1 cellular context compared by ENCODE assay signal in the genomic region with DNA sequence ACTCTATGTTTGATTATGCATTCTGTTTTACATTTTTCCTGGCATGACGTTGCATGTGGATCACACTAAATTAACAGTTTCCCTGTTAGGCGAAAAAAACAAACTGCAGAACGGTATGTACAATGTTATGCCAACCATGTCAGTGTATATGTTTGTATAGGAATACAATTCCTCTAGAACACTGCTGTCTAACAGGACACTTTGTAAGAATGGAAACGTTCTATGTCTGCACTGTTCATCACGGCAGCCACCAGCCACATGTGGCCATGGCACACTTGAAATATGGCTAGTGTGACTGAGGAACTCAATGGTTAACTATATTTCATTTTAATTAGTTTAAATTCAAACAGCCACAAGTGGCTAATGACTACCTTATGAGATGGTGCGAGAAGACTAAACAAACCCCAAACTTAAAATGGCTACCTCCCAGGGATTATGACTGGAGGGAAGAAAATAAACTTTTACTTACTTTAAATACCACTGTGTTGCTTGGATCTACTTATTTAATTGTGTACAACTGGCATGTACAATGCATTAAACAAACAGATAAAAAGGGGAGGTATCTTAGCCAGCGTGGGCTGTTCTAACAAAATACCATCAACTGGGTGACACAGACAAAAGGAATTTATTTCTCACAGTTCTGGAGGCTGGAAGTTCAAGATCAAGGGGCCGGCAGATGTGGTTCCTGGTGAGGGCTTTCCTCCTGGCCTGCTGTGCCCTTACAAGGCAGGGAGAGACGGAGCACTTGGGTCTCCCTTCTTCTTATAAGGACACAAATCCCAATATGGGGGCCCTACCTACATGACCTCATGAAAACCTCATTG.
TF ChIP-seq lines count a peak whose summit lies in the region.

No MANE protein-coding gene starts in this region.

TF ChIP-seq in GM23338, 12 proteins besides CTCF, POLR2A, EP300 and RAD21:
- no peak for TF ChIP-seq EZH2phosphoT487 (IDR thresholded peaks at IDR 0.05; ENCODE audit: unreplicated experiment)
- no peak for TF ChIP-seq NANOG (IDR thresholded peaks at IDR 0.05; ENCODE audit: borderline replicate concordance)
- TF ChIP-seq EZH2 (IDR thresholded peaks at IDR 0.05; ENCODE audit: low read depth, unreplicated experiment) = no peak
- TF ChIP-seq, protein P1, sequence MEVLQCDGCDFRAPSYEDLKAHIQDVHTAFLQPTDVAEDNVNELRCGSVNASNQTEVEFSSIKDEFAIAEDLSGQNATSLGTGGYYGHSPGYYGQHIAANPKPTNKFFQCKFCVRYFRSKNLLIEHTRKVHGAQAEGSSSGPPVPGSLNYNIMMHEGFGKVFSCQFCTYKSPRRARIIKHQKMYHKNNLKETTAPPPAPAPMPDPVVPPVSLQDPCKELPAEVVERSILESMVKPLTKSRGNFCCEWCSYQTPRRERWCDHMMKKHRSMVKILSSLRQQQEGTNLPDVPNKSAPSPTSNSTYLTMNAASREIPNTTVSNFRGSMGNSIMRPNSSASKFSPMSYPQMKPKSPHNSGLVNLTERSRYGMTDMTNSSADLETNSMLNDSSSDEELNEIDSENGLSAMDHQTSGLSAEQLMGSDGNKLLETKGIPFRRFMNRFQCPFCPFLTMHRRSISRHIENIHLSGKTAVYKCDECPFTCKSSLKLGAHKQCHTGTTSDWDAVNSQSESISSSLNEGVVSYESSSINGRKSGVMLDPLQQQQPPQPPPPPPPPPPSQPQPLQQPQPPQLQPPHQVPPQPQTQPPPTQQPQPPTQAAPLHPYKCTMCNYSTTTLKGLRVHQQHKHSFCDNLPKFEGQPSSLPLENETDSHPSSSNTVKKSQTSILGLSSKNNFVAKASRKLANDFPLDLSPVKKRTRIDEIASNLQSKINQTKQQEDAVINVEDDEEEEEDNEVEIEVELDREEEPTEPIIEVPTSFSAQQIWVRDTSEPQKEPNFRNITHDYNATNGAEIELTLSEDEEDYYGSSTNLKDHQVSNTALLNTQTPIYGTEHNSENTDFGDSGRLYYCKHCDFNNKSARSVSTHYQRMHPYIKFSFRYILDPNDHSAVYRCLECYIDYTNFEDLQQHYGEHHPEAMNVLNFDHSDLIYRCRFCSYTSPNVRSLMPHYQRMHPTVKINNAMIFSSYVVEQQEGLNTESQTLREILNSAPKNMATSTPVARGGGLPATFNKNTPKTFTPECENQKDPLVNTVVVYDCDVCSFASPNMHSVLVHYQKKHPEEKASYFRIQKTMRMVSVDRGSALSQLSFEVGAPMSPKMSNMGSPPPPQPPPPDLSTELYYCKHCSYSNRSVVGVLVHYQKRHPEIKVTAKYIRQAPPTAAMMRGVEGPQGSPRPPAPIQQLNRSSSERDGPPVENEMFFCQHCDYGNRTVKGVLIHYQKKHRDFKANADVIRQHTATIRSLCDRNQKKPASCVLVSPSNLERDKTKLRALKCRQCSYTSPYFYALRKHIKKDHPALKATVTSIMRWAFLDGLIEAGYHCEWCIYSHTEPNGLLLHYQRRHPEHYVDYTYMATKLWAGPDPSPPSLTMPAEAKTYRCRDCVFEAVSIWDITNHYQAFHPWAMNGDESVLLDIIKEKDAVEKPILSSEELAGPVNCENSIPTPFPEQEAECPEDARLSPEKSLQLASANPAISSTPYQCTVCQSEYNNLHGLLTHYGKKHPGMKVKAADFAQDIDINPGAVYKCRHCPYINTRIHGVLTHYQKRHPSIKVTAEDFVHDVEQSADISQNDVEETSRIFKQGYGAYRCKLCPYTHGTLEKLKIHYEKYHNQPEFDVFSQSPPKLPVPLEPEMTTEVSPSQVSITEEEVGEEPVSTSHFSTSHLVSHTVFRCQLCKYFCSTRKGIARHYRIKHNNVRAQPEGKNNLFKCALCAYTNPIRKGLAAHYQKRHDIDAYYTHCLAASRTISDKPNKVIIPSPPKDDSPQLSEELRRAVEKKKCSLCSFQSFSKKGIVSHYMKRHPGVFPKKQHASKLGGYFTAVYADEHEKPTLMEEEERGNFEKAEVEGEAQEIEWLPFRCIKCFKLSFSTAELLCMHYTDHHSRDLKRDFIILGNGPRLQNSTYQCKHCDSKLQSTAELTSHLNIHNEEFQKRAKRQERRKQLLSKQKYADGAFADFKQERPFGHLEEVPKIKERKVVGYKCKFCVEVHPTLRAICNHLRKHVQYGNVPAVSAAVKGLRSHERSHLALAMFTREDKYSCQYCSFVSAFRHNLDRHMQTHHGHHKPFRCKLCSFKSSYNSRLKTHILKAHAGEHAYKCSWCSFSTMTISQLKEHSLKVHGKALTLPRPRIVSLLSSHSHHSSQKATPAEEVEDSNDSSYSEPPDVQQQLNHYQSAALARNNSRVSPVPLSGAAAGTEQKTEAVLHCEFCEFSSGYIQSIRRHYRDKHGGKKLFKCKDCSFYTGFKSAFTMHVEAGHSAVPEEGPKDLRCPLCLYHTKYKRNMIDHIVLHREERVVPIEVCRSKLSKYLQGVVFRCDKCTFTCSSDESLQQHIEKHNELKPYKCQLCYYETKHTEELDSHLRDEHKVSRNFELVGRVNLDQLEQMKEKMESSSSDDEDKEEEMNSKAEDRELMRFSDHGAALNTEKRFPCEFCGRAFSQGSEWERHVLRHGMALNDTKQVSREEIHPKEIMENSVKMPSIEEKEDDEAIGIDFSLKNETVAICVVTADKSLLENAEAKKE (CRISPR knock-in tag; IDR thresholded peaks at IDR 0.05) = no peak
- TF ChIP-seq POLR2AphosphoS5 (IDR thresholded peaks at IDR 0.05; ENCODE audit: low read depth) = no peak
- TF ChIP-seq CREB1 (CRISPR knock-in tag; IDR thresholded peaks at IDR 0.05; ENCODE audit: low read depth) = no peak
- no peak for TF ChIP-seq JUNB (IDR thresholded peaks at IDR 0.05; ENCODE audit: unreplicated experiment)
- TF ChIP-seq ZNF331 (CRISPR knock-in tag; IDR thresholded peaks at IDR 0.05; ENCODE audit: low read depth) = no peak
- no peak for TF ChIP-seq ZNF114 (CRISPR knock-in tag; IDR thresholded peaks at IDR 0.05)
- TF ChIP-seq STAT1 (IDR thresholded peaks at IDR 0.05; ENCODE audit: unreplicated experiment) = no peak
TF ChIP-seq in GM23338: peak in this region for 0.
